In genomic region chr19:6828698-6829633, GRCh38 we compare ENCODE assay signal across 8 cellular contexts. TPM values are rescaled to one million over a fixed set of nuclear protein-coding genes. Genes with fewer than 3 reads are reported as not detected.
A peak's percentile ranks its signal among the peaks of the same experiment; 100 is the strongest.
DNase-seq lines count a peak whose midpoint lies in the region; FAIRE-seq and TF ChIP-seq lines count a peak whose summit lies in the region.

No MANE protein-coding gene starts in this region.

- H3K4me3 Mint-ChIP-seq in activated naive CD4-positive, alpha-beta T cell treated with anti-CD3 and anti-CD28 coated beads, Interleukin-2, amount 10 ng/mL, durations not matched to agents 7 days and 5 days = no peak overlapping the region
- H3K4me3 Mint-ChIP-seq in HFFc6 = no peak overlapping the region

- no peaks in the 10 kb centered on the region for H3K9me3 Mint-ChIP-seq in activated naive CD4-positive, alpha-beta T cell treated with anti-CD3 and anti-CD28 coated beads, Interleukin-2, amount 10 ng/mL, durations not matched to agents 7 days and 5 days
- peaks cover 17% of the 10 kb centered on the region; the same call in 1 of the 2 replicates for H3K9me3 Mint-ChIP-seq in HFFc6

- H3K27ac Mint-ChIP-seq in activated naive CD4-positive, alpha-beta T cell treated with anti-CD3 and anti-CD28 coated beads, Interleukin-2, amount 10 ng/mL, durations not matched to agents 7 days and 5 days = peak overlapping the region; percentile 6
- H3K27ac Mint-ChIP-seq in HFFc6 = no peak overlapping the region

- peak; percentile 61 for DNase-seq in GM10266 (ENCODE audit: extremely low spot score)
- peak; percentile 70 for DNase-seq in MV-4-11 (lab: John Stamatoyannopoulos, UW)
- DNase-seq in activated naive CD4-positive, alpha-beta T cell treated with anti-CD3 and anti-CD28 coated beads, Interleukin-2, amount 10 ng/mL, durations not matched to agents 7 days and 5 days = peak; percentile 66
- DNase-seq in retina = peak; percentile 8
- DNase-seq in NCI-H2171 (lab: John Stamatoyannopoulos, UW) = no peak
- no peak for DNase-seq in HFFc6
- no peak for DNase-seq in frontal cortex (ENCODE audit: low spot score in 2 of 2)
- no peak for DNase-seq in globus pallidus (ENCODE audit: low spot score)

- CTCF ChIA-PET in activated naive CD4-positive, alpha-beta T cell treated with anti-CD3 and anti-CD28 coated beads, Interleukin-2, amount 10 ng/mL, durations not matched to agents 7 days and 5 days (lab: Charles Lee) = interaction anchor here (1.3 kb wide), 1 partner anchor 13 kb away, joined by 3 read pairs; no protein-coding TSS in a partner anchor

- FAIRE-seq in frontal cortex (lab: Jason Lieb, UNC) = no peak

- peaks cover 5% of the 10 kb centered on the region for H3K4me1 Mint-ChIP-seq in activated naive CD4-positive, alpha-beta T cell treated with anti-CD3 and anti-CD28 coated beads, Interleukin-2, amount 10 ng/mL, durations not matched to agents 7 days and 5 days
- H3K4me1 Mint-ChIP-seq in HFFc6 (ENCODE audit: low read depth) = no peaks in the 10 kb centered on the region

- H3K36me3 Mint-ChIP-seq in activated naive CD4-positive, alpha-beta T cell treated with anti-CD3 and anti-CD28 coated beads, Interleukin-2, amount 10 ng/mL, durations not matched to agents 7 days and 5 days = peaks cover 71% of the 10 kb centered on the region
- H3K36me3 Mint-ChIP-seq in HFFc6 (ENCODE audit: low read depth) = no peaks in the 10 kb centered on the region

- no peaks in the 10 kb centered on the region for H3K27me3 Mint-ChIP-seq in activated naive CD4-positive, alpha-beta T cell treated with anti-CD3 and anti-CD28 coated beads, Interleukin-2, amount 10 ng/mL, durations not matched to agents 7 days and 5 days
- H3K27me3 Mint-ChIP-seq in HFFc6 (ENCODE audit: insufficient read depth) = peaks cover 8% of the 10 kb centered on the region

- TF ChIP-seq CTCF in GM10266 (IDR thresholded peaks at IDR 0.05; ENCODE audit: control insufficient read depth, insufficient read depth, low read depth, missing control alignments) (no peak), HFFc6 (IDR thresholded peaks at IDR 0.05) (no peak)

RNA-seq across cellular contexts. Expression of gene VAV1, which starts 56.5 kb away (rescaled TPM):
- total RNA-seq in HFFc6 (2021; fragmentation: NEBNext Ultra II Directional; extraction: Animal tissue kit (Norgen Biotek cat#: 25700)) = not detected
- 0.82 TPM for total RNA-seq in frontal cortex

RNA-seq across cellular contexts. Expression of gene ADGRE1, which starts 58.4 kb away (rescaled TPM):
- under 1 TPM in 4 of 6 experiments, not detected in 2; 0.14 to 0.33 (median 0.23) TPM for total RNA-seq in HFFc6 (2021; fragmentation: NEBNext Ultra II Directional; extraction: Animal tissue kit (Norgen Biotek cat#: 25700))
- not detected for total RNA-seq in frontal cortex

Comparison
In these comparisons a context has a peak if more than half of its experiments do, and no peak if none do; other contexts are left out.
1. DNase-seq: peak in GM10266 (single experiment), MV-4-11 (single experiment), activated naive CD4-positive, alpha-beta T cell treated with anti-CD3 and anti-CD28 coated beads, Interleukin-2, amount 10 ng/mL, durations not matched to agents 7 days and 5 days (single experiment) and retina (single experiment); none in NCI-H2171 (single experiment), HFFc6 (single experiment), frontal cortex (0 of 2) and globus pallidus (single experiment).